ENCODE assay signal across 25 cellular contexts in genomic region chr10:69186524-69186923, GRCh38. TPM values are rescaled to one million over a fixed set of nuclear protein-coding genes. Genes with fewer than 3 reads are reported as not detected.
"Had no signal": no experiment of that assay in that cellular context is flagged by ENCODE, and none has a peak within 500 bp of the region (broad histone marks: within the 10 kb centered on the region; RNA-seq: fewer than 3 reads in every experiment).

No MANE protein-coding gene starts in this region.

- H3K4me3 Mint-ChIP-seq: activated naive CD4-positive, alpha-beta T cell treated with anti-CD3 and anti-CD28 coated beads for 36 hours; activated T-helper 17 cell treated with anti-CD3 and anti-CD28 coated beads, Interleukin-2, amount 50 U/mL, for 72 hours had no signal

- H3K27me3 Mint-ChIP-seq: activated T-helper 17 cell treated with anti-CD3 and anti-CD28 coated beads, Interleukin-2, amount 50 U/mL, for 72 hours had no signal

- H3K9me3 ChIP-seq: Peyer's patch, SJCRH30, SK-N-SH had no signal

- H3K9me3 Mint-ChIP-seq: activated naive CD4-positive, alpha-beta T cell treated with anti-CD3 and anti-CD28 coated beads for 36 hours; activated T-helper 17 cell treated with anti-CD3 and anti-CD28 coated beads, Interleukin-2, amount 50 U/mL, for 72 hours had no signal

- DNase-seq: activated CD4-positive, alpha-beta T cell treated with anti-CD3 and anti-CD28 coated beads for 4 hours; activated CD4-positive, CD25-positive, alpha-beta regulatory T cell; activated CD8-positive, alpha-beta memory T cell treated with anti-CD3 and anti-CD28 coated beads for 24 hours; activated gamma-delta T cell; activated naive CD4-positive, alpha-beta T cell treated with anti-CD3 and anti-CD28 coated beads for 36 hours; activated T-cell treated with anti-CD3 and anti-CD28 coated beads, Interleukin-2, amount 50 U/mL, for 1 hour; cerebellar nuclear complex; IMR-90; Kasumi-1; KBM-7; NCI-H1105 treated with DMSO at 0.1 percent for 48 hours; NCI-H1436 treated with DMSO at 0.1 percent for 48 hours; NCI-H187; NCI-H2081; NCI-H446; NCI-H524; Peyer's patch; Right ventricle myocardium superior; SJCRH30; SK-N-SH; T-helper 1 cell had no signal

- H3K27ac ChIP-seq: Peyer's patch, RWPE1, SJCRH30, VCaP had no signal

- ATAC-seq: activated T-helper 17 cell treated with anti-CD3 and anti-CD28 coated beads, Interleukin-2, amount 50 U/mL, for 72 hours had no signal

- H3K27ac Mint-ChIP-seq: activated T-helper 17 cell treated with anti-CD3 and anti-CD28 coated beads, Interleukin-2, amount 50 U/mL, for 72 hours had no signal

- H3K27me3 ChIP-seq: Peyer's patch, SJCRH30 had no signal

RNA-seq across cellular contexts. Expression of gene HKDC1, which starts 33.6 kb away (rescaled TPM):
- total RNA-seq: cardiac septum, Right ventricle myocardium superior had no signal
